In genomic region chr5:178434016-178434761, GRCh38 we compare ENCODE assay signal across 9 cellular contexts.
"Had no signal": no experiment of that assay in that cellular context is flagged by ENCODE, and none has a peak within 500 bp of the region (broad histone marks: within the 10 kb centered on the region; RNA-seq: fewer than 3 reads in every experiment).

No MANE protein-coding gene starts in this region.

- H3K4me3 ChIP-seq: cardiac muscle cell, SJCRH30, upper lobe of left lung had no signal

- H3K4me1 Mint-ChIP-seq: activated naive CD8-positive, alpha-beta T cell treated with anti-CD3 and anti-CD28 coated beads for 36 hours had no signal

- H3K27me3 Mint-ChIP-seq: activated naive CD8-positive, alpha-beta T cell treated with anti-CD3 and anti-CD28 coated beads for 36 hours had no signal

- H3K4me3 Mint-ChIP-seq: activated naive CD8-positive, alpha-beta T cell treated with anti-CD3 and anti-CD28 coated beads for 36 hours; T-helper 2 cell treated with Interferon-gamma antibody and Interleukin-4, amounts not matched to agents 5 μg/mL and 100 μg/mL, for 36 hours had no signal

- ATAC-seq: foreskin keratinocyte had no signal

- H3K9me3 ChIP-seq: SJCRH30, upper lobe of left lung had no signal

- H3K27ac ChIP-seq: cardiac muscle cell, foreskin keratinocyte, SJCRH30, upper lobe of left lung had no signal

- H3K36me3 ChIP-seq: cardiac muscle cell, SJCRH30, upper lobe of left lung had no signal

- H3K9me3 Mint-ChIP-seq: T-helper 2 cell treated with Interferon-gamma antibody and Interleukin-4, amounts not matched to agents 5 μg/mL and 100 μg/mL, for 36 hours had no signal

- DNase-seq: activated CD4-positive, alpha-beta T cell treated with anti-CD3 and anti-CD28 coated beads, Interleukin-2, amount 50 U/mL, for 48 hours; activated naive CD8-positive, alpha-beta T cell treated with anti-CD3 and anti-CD28 coated beads for 36 hours; foreskin keratinocyte; mesenchymal stem cell; SJCRH30; stimulated activated naive CD4-positive, alpha-beta T cell treated with Interleukin-2 at 50 U/mL for 16 hours had no signal

- H3K27ac Mint-ChIP-seq: activated naive CD8-positive, alpha-beta T cell treated with anti-CD3 and anti-CD28 coated beads for 36 hours; T-helper 2 cell treated with Interferon-gamma antibody and Interleukin-4, amounts not matched to agents 5 μg/mL and 100 μg/mL, for 36 hours had no signal

- H3K36me3 Mint-ChIP-seq: activated naive CD8-positive, alpha-beta T cell treated with anti-CD3 and anti-CD28 coated beads for 36 hours had no signal

- H3K4me1 ChIP-seq: foreskin keratinocyte, SJCRH30 had no signal

- H3K27me3 ChIP-seq: cardiac muscle cell, SJCRH30, upper lobe of left lung had no signal
